Comparison of ENCODE assay signal across 17 cellular contexts in the genomic region with DNA sequence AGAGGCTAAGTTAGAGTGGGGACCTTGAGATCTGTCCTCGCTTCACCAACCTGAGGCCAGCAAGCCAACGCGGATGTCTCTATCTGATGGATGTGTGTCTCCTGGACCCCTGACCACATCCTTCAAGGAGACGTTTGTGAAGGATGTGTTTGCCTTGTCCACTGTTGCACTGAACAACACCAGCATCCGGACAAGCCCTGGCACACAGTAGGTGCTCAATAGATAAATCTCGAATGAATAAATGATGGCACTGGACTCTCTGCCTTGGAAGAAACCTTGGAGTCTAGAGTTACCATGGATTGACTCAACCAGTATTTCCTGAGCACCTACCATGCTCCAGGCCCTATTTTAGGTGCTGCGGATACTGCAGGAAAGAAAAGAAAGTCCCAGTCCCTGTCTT.
DNase-seq lines count a peak whose midpoint lies in the region; ATAC-seq, FAIRE-seq and TF ChIP-seq lines count a peak whose summit lies in the region.
"Had no signal": no experiment of that assay in that cellular context is flagged by ENCODE, and none has a peak within 500 bp of the region (broad histone marks: within the 10 kb centered on the region; RNA-seq: fewer than 3 reads in every experiment).

No MANE protein-coding gene starts in this region.

- H3K27ac ChIP-seq in mammary epithelial cell (ENCODE audit: insufficient read depth, low read depth, low read length) (no peak overlapping the region), K562 (ENCODE audit: extremely low read depth, low read depth, low read length) (no peak overlapping the region), neural progenitor cell (no peak overlapping the region)
- H3K27ac ChIP-seq: 22Rv1, BLaER1, KMS-11 had no signal

- H3K4me2 ChIP-seq in mammary epithelial cell (ENCODE audit: insufficient read depth, low read depth, low read length) (no peak overlapping the region), K562 (ENCODE audit: insufficient read depth, low read length) (no peak overlapping the region), neural progenitor cell (peak overlapping the region; percentile 52)
- H3K4me2 ChIP-seq: BLaER1, KMS-11 had no signal

- no peak for TF ChIP-seq POLR2A in K562 (conservative IDR thresholded peaks at IDR 0.05)

- no TSS peak for BruUV-seq in MCF 10A (replicated peaks; lab: Mats Ljungman, UMichigan)
- BruUV-seq in mammary epithelial cell (replicated peaks; lab: Mats Ljungman, UMichigan): no TSS peak
- BruUV-seq in K562 (replicated peaks; lab: Mats Ljungman, UMichigan): no TSS peak

- POLR2A ChIA-PET in MCF 10A (lab: Yijun Ruan, JAX) (interaction anchor here (0.7 to 1.3 kb wide), 13 partner anchors 30 to 246 kb away, joined by 3 to 7 read pairs (median 4); no protein-coding TSS in a partner anchor), K562 (lab: Yijun Ruan, JAX) (interaction anchor here (2.6 kb wide), 1 partner anchor 10 kb away, joined by 12 read pairs; no protein-coding TSS in a partner anchor)

- TF ChIP-seq CTCF in MCF 10A (IDR thresholded peaks at IDR 0.05; ENCODE audit: unreplicated experiment) (no peak), mammary epithelial cell (conservative IDR thresholded peaks at IDR 0.05 in 1 of 2, IDR thresholded peaks at IDR 0.05 in 1 of 2; ENCODE audit: extremely low read depth in 1 of 2, insufficient read depth in 1 of 2, low read depth in 1 of 2, low read length in 2 of 2) (no peak), K562 (IDR thresholded peaks at IDR 0.05 in 2 of 3, conservative IDR thresholded peaks at IDR 0.05 in 1 of 3; ENCODE audit: insufficient read depth in 2 of 3, low read depth in 1 of 3, low read length in 3 of 3) (no peak), neural progenitor cell (IDR thresholded peaks at IDR 0.05) (no peak), type B pancreatic cell (conservative IDR thresholded peaks at IDR 0.05) (no peak)

- H3K27me3 ChIP-seq in mammary epithelial cell (ENCODE audit: insufficient read depth, low read length) (no peaks in the 10 kb centered on the region), K562 (ENCODE audit: control insufficient read depth in 2 of 2, insufficient read depth in 2 of 2, low read length in 2 of 2) (no peaks in the 10 kb centered on the region), neural progenitor cell (no peaks in the 10 kb centered on the region)
- H3K27me3 ChIP-seq: BLaER1 had no signal

- DNase-seq in MCF 10A (ENCODE audit: unreplicated experiment) (no peak), mammary epithelial cell (no peak), K562 (ENCODE audit: extremely low read depth in 1 of 4, low spot score in 3 of 4) (no peak), neural progenitor cell (ENCODE audit: low spot score) (no peak), type B pancreatic cell (ENCODE audit: extremely low spot score, unreplicated experiment) (no peak)
- no peak for DNase-seq in natural killer cell treated with Interleukin-12 subunit alpha and Interleukin-12 subunit beta and Interleukin-15 and Interleukin-18, amount 100 ng/mL, for 72 hours (ENCODE audit: low spot score)
- no peak for DNase-seq in activated CD4-positive, alpha-beta T cell treated with anti-CD3 and anti-CD28 coated beads, Interleukin-2, amount 50 U/mL, for 4 hours
- DNase-seq: MM.1S, NCI-H1105, NCI-H1694 treated with DMSO at 0.1 percent for 48 hours, NCI-H446 had no signal

- H3F3A ChIP-seq in neural progenitor cell (ENCODE audit: low read depth): peaks cover 8% of the 10 kb centered on the region

- CTCF ChIA-PET in MCF 10A (lab: Yijun Ruan, JAX): interaction anchor here (0.6 to 1.2 kb wide), 8 partner anchors 10 to 280 kb away, joined by 3 to 7 read pairs (median 3); no protein-coding TSS in a partner anchor
- CTCF ChIA-PET in mammary epithelial cell (lab: Charles Lee; ENCODE audit: low non-redundant PET): no interaction called here
- CTCF ChIA-PET in K562 (lab: Yijun Ruan, JAX; ENCODE audit: low intra/inter-chr PET ratio): no interaction called here

- H3K4me1 Mint-ChIP-seq in MCF 10A (ENCODE audit: insufficient read depth, unreplicated experiment): peaks cover 27% of the 10 kb centered on the region
- H3K4me1 Mint-ChIP-seq in neural progenitor cell: peaks cover 14% of the 10 kb centered on the region
- H3K4me1 Mint-ChIP-seq in type B pancreatic cell (ENCODE audit: unreplicated experiment): peaks cover 15% of the 10 kb centered on the region
- H3K4me1 Mint-ChIP-seq in natural killer cell treated with Interleukin-12 subunit alpha and Interleukin-12 subunit beta and Interleukin-15 and Interleukin-18, amount 100 ng/mL, for 72 hours (ENCODE audit: low read depth in 2 of 2): peaks cover 6 to 8% of the 10 kb centered on the region in 2 donors
- H3K4me1 Mint-ChIP-seq: CD8-positive, alpha-beta memory T cell had no signal

- TF ChIP-seq RAD21 in K562 (CRISPR knock-in tag; conservative IDR thresholded peaks at IDR 0.05 in 1 of 2, IDR thresholded peaks at IDR 0.05 in 1 of 2): no peak

- H3K36me3 Mint-ChIP-seq in MCF 10A (ENCODE audit: insufficient read depth, unreplicated experiment) (peaks cover 16% of the 10 kb centered on the region), neural progenitor cell (no peaks in the 10 kb centered on the region), type B pancreatic cell (peaks cover 4% of the 10 kb centered on the region)
- H3K36me3 Mint-ChIP-seq in natural killer cell treated with Interleukin-12 subunit alpha and Interleukin-12 subunit beta and Interleukin-15 and Interleukin-18, amount 100 ng/mL, for 72 hours: no peaks in the 10 kb centered on the region
- H3K36me3 Mint-ChIP-seq: CD8-positive, alpha-beta memory T cell had no signal

- H3K27ac Mint-ChIP-seq in MCF 10A (ENCODE audit: low read depth, unreplicated experiment): peak overlapping the region; percentile 96
- no peak overlapping the region for H3K27ac Mint-ChIP-seq in neural progenitor cell
- peak overlapping the region; percentile 40 for H3K27ac Mint-ChIP-seq in type B pancreatic cell
- H3K27ac Mint-ChIP-seq in natural killer cell treated with Interleukin-12 subunit alpha and Interleukin-12 subunit beta and Interleukin-15 and Interleukin-18, amount 100 ng/mL, for 72 hours: peak overlapping the region in 1 of 2 donors; percentile 28
- H3K27ac Mint-ChIP-seq: CD8-positive, alpha-beta memory T cell had no signal

- H3K9ac ChIP-seq in mammary epithelial cell (ENCODE audit: insufficient read depth, low read length): no peak overlapping the region
- no peak overlapping the region; a peak in 1 of 4 replicates for H3K9ac ChIP-seq in K562 (ENCODE audit: insufficient read depth in 1 of 2, low read depth in 2 of 2, low read length in 2 of 2)
- no peak overlapping the region for H3K9ac ChIP-seq in neural progenitor cell
- H3K9ac ChIP-seq: BLaER1, KMS-11 had no signal

- in situ Hi-C loops in mammary epithelial cell (cut with MboI; ENCODE audit: low sequenced_read_pairs in 2 of 2): no loop called here
- in situ Hi-C loops in K562 (cut with MboI): no loop called here

- ATAC-seq in K562 (no peak), HG03457 (IDR thresholded peaks at IDR 0.05; ENCODE audit: unreplicated experiment) (no peak)
- no peak for ATAC-seq in natural killer cell treated with Interleukin-12 subunit alpha and Interleukin-12 subunit beta and Interleukin-15 and Interleukin-18, amount 100 ng/mL, for 72 hours
- ATAC-seq: HCT116 had no signal

- 95% methylated on average over 6 of the region's 7 CpGs for WGBS in mammary epithelial cell (ENCODE audit: low coverage, missing lambda C conversion rate)
- WGBS in K562 (ENCODE audit: insufficient coverage, low coverage, missing lambda C conversion rate): 58% methylated on average over 7 of the region's 7 CpGs

- TF ChIP-seq EP300 in K562 (IDR thresholded peaks at IDR 0.05; ENCODE audit: low read length): no peak

- no peak overlapping the region for H2AFZ ChIP-seq in mammary epithelial cell (ENCODE audit: low read depth, low read length)
- no peak overlapping the region for H2AFZ ChIP-seq in K562 (ENCODE audit: low read depth, low read length)
- no peak overlapping the region for H2AFZ ChIP-seq in neural progenitor cell (replicated peaks)

- H3K9me3 Mint-ChIP-seq in MCF 10A (ENCODE audit: unreplicated experiment) (no peaks in the 10 kb centered on the region), neural progenitor cell (peaks cover 13% of the 10 kb centered on the region), type B pancreatic cell (peaks cover 4% of the 10 kb centered on the region)
- H3K9me3 Mint-ChIP-seq in natural killer cell treated with Interleukin-12 subunit alpha and Interleukin-12 subunit beta and Interleukin-15 and Interleukin-18, amount 100 ng/mL, for 72 hours: no peaks in the 10 kb centered on the region
- H3K9me3 Mint-ChIP-seq: CD8-positive, alpha-beta memory T cell had no signal

- FAIRE-seq in K562 (lab: Jason Lieb, UNC): no peak

- H3K4me1 ChIP-seq in mammary epithelial cell (ENCODE audit: insufficient read depth, low read length): peaks cover 22% of the 10 kb centered on the region
- H3K4me1 ChIP-seq in K562 (replicated peaks in 1 of 2; ENCODE audit: control insufficient read depth in 2 of 2, insufficient read depth in 2 of 2, low read length in 2 of 2): peaks cover 8 to 12% of the 10 kb centered on the region in 2 experiments
- H3K4me1 ChIP-seq in neural progenitor cell: peaks cover 19% of the 10 kb centered on the region
- H3K4me1 ChIP-seq: BLaER1 had no signal

- H3K4me3 ChIP-seq in mammary epithelial cell (replicated peaks in 1 of 3; ENCODE audit: insufficient read depth in 1 of 3, low read depth in 2 of 3, low read length in 3 of 3) (no peak overlapping the region), K562 (no peak overlapping the region), neural progenitor cell (no peak overlapping the region)
- H3K4me3 ChIP-seq: BLaER1 had no signal

- H3K9me1 ChIP-seq in K562 (ENCODE audit: control insufficient read depth, insufficient read depth, low read length): peaks cover 2% of the 10 kb centered on the region

- H3K4me3 Mint-ChIP-seq in MCF 10A (ENCODE audit: unreplicated experiment) (no peak overlapping the region), neural progenitor cell (no peak overlapping the region), type B pancreatic cell (no peak overlapping the region)
- H3K4me3 Mint-ChIP-seq in natural killer cell treated with Interleukin-12 subunit alpha and Interleukin-12 subunit beta and Interleukin-15 and Interleukin-18, amount 100 ng/mL, for 72 hours: no peak overlapping the region
- H3K4me3 Mint-ChIP-seq: CD8-positive, alpha-beta memory T cell had no signal

- H3K36me3 ChIP-seq in mammary epithelial cell (ENCODE audit: insufficient read depth, low read length) (no peaks in the 10 kb centered on the region), K562 (ENCODE audit: control insufficient read depth, insufficient read depth, low read length) (no peaks in the 10 kb centered on the region), neural progenitor cell (no peaks in the 10 kb centered on the region)
- H3K36me3 ChIP-seq: BLaER1 had no signal

- dilution Hi-C loops in mammary epithelial cell (cut with HindIII; ENCODE audit: low sequenced_read_pairs): loop anchor here (5.0 kb wide), 4 partner anchors 35 to 395 kb away; no protein-coding TSS in a partner anchor

- H3K9me3 ChIP-seq in mammary epithelial cell (replicated peaks; ENCODE audit: insufficient read depth, low read length): no peaks in the 10 kb centered on the region
- H3K9me3 ChIP-seq in K562 (replicated peaks; ENCODE audit: control insufficient read depth, insufficient read depth, low read depth, low read length): no peaks in the 10 kb centered on the region
- H3K9me3 ChIP-seq in neural progenitor cell (ENCODE audit: low read depth): no peaks in the 10 kb centered on the region

- intact Hi-C loops in MCF 10A (cut with micrococcal nuclease) (no loop called here), mammary epithelial cell (cut with micrococcal nuclease) (no loop called here), K562 (cut with micrococcal nuclease) (no loop called here)

- H3K27me3 Mint-ChIP-seq in MCF 10A (ENCODE audit: insufficient read depth, unreplicated experiment): no peaks in the 10 kb centered on the region
- H3K27me3 Mint-ChIP-seq in neural progenitor cell (ENCODE audit: insufficient read depth, low read depth): peaks cover 6% of the 10 kb centered on the region
- H3K27me3 Mint-ChIP-seq in type B pancreatic cell: no peaks in the 10 kb centered on the region
- peaks cover 6 to 8% of the 10 kb centered on the region in 2 donors for H3K27me3 Mint-ChIP-seq in natural killer cell treated with Interleukin-12 subunit alpha and Interleukin-12 subunit beta and Interleukin-15 and Interleukin-18, amount 100 ng/mL, for 72 hours

- H3K79me2 ChIP-seq in mammary epithelial cell (ENCODE audit: insufficient read depth, low read length) (no peaks in the 10 kb centered on the region), K562 (ENCODE audit: control insufficient read depth, insufficient read depth, low read length) (no peaks in the 10 kb centered on the region), neural progenitor cell (ENCODE audit: low read depth) (no peaks in the 10 kb centered on the region)

- no peaks in the 10 kb centered on the region for H4K20me1 ChIP-seq in mammary epithelial cell (ENCODE audit: insufficient read depth, low read length)
- no peaks in the 10 kb centered on the region for H4K20me1 ChIP-seq in K562 (replicated peaks; ENCODE audit: control insufficient read depth, insufficient read depth, low read length)
- H4K20me1 ChIP-seq in neural progenitor cell (ENCODE audit: low read depth): no peaks in the 10 kb centered on the region
- H4K20me1 ChIP-seq: BLaER1 had no signal
